Comparison of ENCODE assay signal across 8 cellular contexts in genomic region chr10:42552188-42553063, GRCh38.
DNase-seq lines count a peak whose midpoint lies in the region; ATAC-seq and TF ChIP-seq lines count a peak whose summit lies in the region.

No MANE protein-coding gene starts in this region.

- H3K27ac ChIP-seq in neutrophil (peak overlapping the region; percentile 64), substantia nigra (ENCODE audit: low read depth, low read length, poor library complexity, severe bottlenecking) (peak overlapping the region; percentile 77)

- H3K9me3 ChIP-seq in neutrophil = no peaks in the 10 kb centered on the region

- H3K27me3 ChIP-seq in neutrophil = no peaks in the 10 kb centered on the region

- TF ChIP-seq CTCF in NB4 (IDR thresholded peaks at IDR 0.05; ENCODE audit: low read depth, low read length) (no peak), neutrophil (IDR thresholded peaks at IDR 0.05) (no peak)

- H3K4me1 ChIP-seq in neutrophil (ENCODE audit: control insufficient read depth in 1 of 2, insufficient read depth in 1 of 2, low read depth in 1 of 2, low read length in 1 of 2) = peaks cover 15 to 19% of the 10 kb centered on the region in 2 experiments

- H3K4me3 ChIP-seq in NB4 (ENCODE audit: low read depth, low read length) (peak overlapping the region; percentile 81), neutrophil (ENCODE audit: low read depth in 1 of 2, low read length in 1 of 2) (peak overlapping the region; percentile 65 to 80)

- DNase-seq in GM04504 (ENCODE audit: low read depth) (peak; percentile 93), NB4 (ENCODE audit: low read depth) (peak; percentile 94), SK-N-DZ (ENCODE audit: low spot score) (peak; percentile 98), germinal center (ENCODE audit: low spot score) (peak; percentile 93), substantia nigra (lab: John Stamatoyannopoulos, UW) (peak; percentile 76 to 99 (median 95))
- peak; percentile 94 for DNase-seq in activated naive CD4-positive, alpha-beta T cell treated with anti-CD3 and anti-CD28 coated beads, Interleukin-2, amount 50 U/mL, for 16 hours

- no peak for TF ChIP-seq POLR2A in NB4 (IDR thresholded peaks at IDR 0.05; ENCODE audit: extremely low read depth, insufficient read length)

- H3K36me3 ChIP-seq in neutrophil = no peaks in the 10 kb centered on the region

- ATAC-seq in HG02571 (IDR thresholded peaks at IDR 0.05; ENCODE audit: unreplicated experiment) = peak; percentile 93

Comparison
In these comparisons a context has a peak if more than half of its experiments do, and no peak if none do; other contexts are left out.
1. Peak in every context shown above with its lines: DNase-seq, ATAC-seq, H3K4me3 ChIP-seq and H3K27ac ChIP-seq.